In the genomic region with DNA sequence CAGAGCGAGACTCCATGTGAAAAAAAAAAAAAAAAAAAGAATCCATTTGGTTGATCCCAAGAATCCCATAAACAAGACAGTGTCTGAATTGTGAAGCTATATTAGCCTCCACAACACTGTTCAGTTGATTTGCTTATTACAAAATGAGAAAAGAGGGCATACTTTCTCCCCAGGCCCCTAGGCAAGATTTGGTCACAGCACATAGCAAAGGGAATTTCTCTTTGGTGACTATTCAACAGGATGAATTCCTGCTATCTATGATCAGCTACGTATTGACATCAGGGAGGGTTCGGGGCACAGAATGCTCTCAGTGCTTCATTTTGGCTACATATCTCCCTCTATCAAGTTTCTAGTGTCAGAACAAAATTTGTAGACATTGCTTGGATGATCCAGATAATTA, we compare ENCODE assay signal across 22 cellular contexts. TPM values are rescaled to one million over a fixed set of nuclear protein-coding genes. Genes with fewer than 3 reads are reported as not detected.
DNase-seq lines count a peak whose midpoint lies in the region; ATAC-seq lines count a peak whose summit lies in the region.
"Had no signal": no experiment of that assay in that cellular context is flagged by ENCODE, and none has a peak within 500 bp of the region (broad histone marks: within the 10 kb centered on the region; RNA-seq: fewer than 3 reads in every experiment).

No MANE protein-coding gene starts in this region.

- H3K9me3 ChIP-seq in adipocyte (ENCODE audit: control insufficient read depth, low read length) (peaks cover 3% of the 10 kb centered on the region), skeletal muscle tissue (ENCODE audit: control insufficient read depth in 3 of 3, low read length in 3 of 3) (no peaks in the 10 kb centered on the region)
- H3K9me3 ChIP-seq: BLaER1, MG63 had no signal

- H3K4me3 ChIP-seq in adipocyte (ENCODE audit: low read length) = no peak overlapping the region
- no peak overlapping the region for H3K4me3 ChIP-seq in skeletal muscle tissue (ENCODE audit: low read length in 3 of 3)
- H3K4me3 ChIP-seq: BLaER1, MG63 had no signal

- peak overlapping the region; percentile 55 for H3K27ac ChIP-seq in skeletal muscle tissue (ENCODE audit: low read depth, low read length)
- H3K27ac ChIP-seq: BLaER1 had no signal

- H3K9ac ChIP-seq in adipocyte (ENCODE audit: low read length) (no peak overlapping the region), skeletal muscle tissue (ENCODE audit: low read depth in 1 of 3, low read length in 3 of 3) (no peak overlapping the region)
- H3K9ac ChIP-seq: BLaER1 had no signal

- peak; percentile 69 for DNase-seq in ELR (ENCODE audit: low read depth)
- DNase-seq in adipocyte (ENCODE audit: low read depth) = peak; percentile 6
- peak; percentile 12 for DNase-seq in islet precursor cell
- DNase-seq in NCI-H748 treated with DMSO at 0.1 percent for 48 hours (lab: John Stamatoyannopoulos, UW) = no peak
- no peak for DNase-seq in activated effector memory CD4-positive, alpha-beta T cell treated with anti-CD3 and anti-CD28 coated beads, Interleukin-2, amount 50 U/mL, for 16 hours
- DNase-seq: CD4-positive, CD25-positive, alpha-beta regulatory T cell; DMS153; DND-41; HCEC 1CT; KBM-7; MG63; NCI-H1105 treated with DMSO at 0.1 percent for 48 hours; NCI-H146; NCI-H1930; NCI-H2107; NCI-H524; NCI-H774 had no signal

- peaks cover 29% of the 10 kb centered on the region for H3K27me3 ChIP-seq in adipocyte (replicated peaks; ENCODE audit: control insufficient read depth, insufficient read depth, low read length)
- no peaks in the 10 kb centered on the region for H3K27me3 ChIP-seq in skeletal muscle tissue (ENCODE audit: control insufficient read depth in 3 of 3, insufficient read depth in 3 of 3, low read length in 3 of 3)
- H3K27me3 ChIP-seq: BLaER1, MG63 had no signal

- H3K36me3 ChIP-seq in adipocyte (ENCODE audit: control insufficient read depth, insufficient read depth, low read length, severe bottlenecking) (no peaks in the 10 kb centered on the region), skeletal muscle tissue (ENCODE audit: control insufficient read depth in 3 of 3, insufficient read depth in 3 of 3, low read length in 3 of 3) (no peaks in the 10 kb centered on the region)
- H3K36me3 ChIP-seq: BLaER1, MG63 had no signal

- H3K4me1 ChIP-seq in adipocyte (ENCODE audit: control insufficient read depth, insufficient read depth, low read length) (no peaks in the 10 kb centered on the region), skeletal muscle tissue (ENCODE audit: control insufficient read depth in 3 of 3, insufficient read depth in 3 of 3, low read length in 3 of 3) (peaks cover 0 to 16% (median 12%) of the 10 kb centered on the region in 3 donors)

- ATAC-seq in GM18517 (IDR thresholded peaks at IDR 0.05; ENCODE audit: unreplicated experiment) = no peak

RNA-seq across cellular contexts. Expression of a gene that starts 20.2 kb away (rescaled TPM):
- 8.4 TPM for total RNA-seq in skeletal muscle tissue
- total RNA-seq: A172, G401 had no signal

Comparison
In these comparisons a context has a peak if more than half of its experiments do, and no peak if none do; other contexts are left out.
1. DNase-seq: peak in ELR (single experiment), adipocyte (single experiment) and islet precursor cell (single experiment); none in NCI-H748 treated with DMSO at 0.1 percent for 48 hours (single experiment) and activated effector memory CD4-positive, alpha-beta T cell treated with anti-CD3 and anti-CD28 coated beads, Interleukin-2, amount 50 U/mL, for 16 hours (single experiment).